8 cellular contexts compared by ENCODE assay signal in genomic region chr10:18659784-18660561, GRCh38. TPM values are rescaled to one million over a fixed set of nuclear protein-coding genes. Genes with fewer than 3 reads are reported as not detected.
DNase-seq lines count a peak whose midpoint lies in the region; ATAC-seq and TF ChIP-seq lines count a peak whose summit lies in the region.

No MANE protein-coding gene starts in this region.

- POLR2A ChIA-PET in CD4-positive, alpha-beta T cell (lab: Charles Lee): interaction anchor here (0.9 to 2.8 kb wide), 6 partner anchors 11 to 1016 kb away, joined by 3 to 27 read pairs (median 6); partner anchors contain the start of genes NSUN6 and STAM

- under 1% methylated on average over 25 of the region's 25 CpGs for WGBS in liver
- 1% methylated on average over 25 of the region's 25 CpGs for WGBS in thyroid gland, 2 donors

- H3K4me3 Mint-ChIP-seq in CD4-positive, alpha-beta T cell: peak overlapping the region; percentile 100

- no peak for TF ChIP-seq POLR2A in thyroid gland (IDR thresholded peaks at IDR 0.05)

- H3K4me3 ChIP-seq in liver (ENCODE audit: low read depth in 1 of 3, low read length in 3 of 3) (peak overlapping the region; percentile 83 to 99 (median 89)), thyroid gland (replicated peaks in 1 of 3) (peak overlapping the region; percentile 9 to 92 (median 65))

- H3K4me1 ChIP-seq in liver (ENCODE audit: control insufficient read depth in 4 of 4, insufficient read depth in 4 of 4, low read length in 3 of 4) (peaks cover 13 to 31% (median 16%) of the 10 kb centered on the region in 4 donors), thyroid gland (peaks cover 16 to 22% of the 10 kb centered on the region in 2 donors)

- TF ChIP-seq RAD21 in liver (IDR thresholded peaks at IDR 0.05): no peak

- H3K27me3 Mint-ChIP-seq in CD4-positive, alpha-beta T cell: no peaks in the 10 kb centered on the region

- H3K27ac ChIP-seq in CD4-positive, alpha-beta T cell (ENCODE audit: low read depth, low read length): peak overlapping the region; percentile 94
- peak overlapping the region; percentile 99 to 100 for H3K27ac ChIP-seq in liver (ENCODE audit: low read depth in 1 of 2, low read length in 2 of 2)
- peak overlapping the region; percentile 92 to 97 (median 93) for H3K27ac ChIP-seq in thyroid gland

- no peak for DNase-seq in CD4-positive, alpha-beta T cell
- peak; percentile 45 for DNase-seq in NCI-H774 (lab: John Stamatoyannopoulos, UW)
- DNase-seq in cerebellar cortex (ENCODE audit: low spot score): peak; percentile 47
- peak; percentile 30 to 33 for DNase-seq in thyroid gland
- DNase-seq in GDM1 (lab: John Stamatoyannopoulos, UW): no peak

- peaks cover 54% of the 10 kb centered on the region for H3K4me1 Mint-ChIP-seq in CD4-positive, alpha-beta T cell (ENCODE audit: low read depth)

- ATAC-seq in CD4-positive, alpha-beta T cell (ENCODE audit: poor library complexity): peak; percentile 15
- peak; percentile 15 for ATAC-seq in GM18873 (IDR thresholded peaks at IDR 0.05; ENCODE audit: low FRiP score, unreplicated experiment)
- peak; percentile 40 for ATAC-seq in HG03066 (IDR thresholded peaks at IDR 0.05; ENCODE audit: low read depth, unreplicated experiment)

- CTCF ChIA-PET in CD4-positive, alpha-beta T cell (lab: Charles Lee): interaction anchor here (1.2 kb wide), 1 partner anchor 12 kb away, joined by 3 read pairs; no protein-coding TSS in a partner anchor

- intact Hi-C loops in CD4-positive, alpha-beta T cell (cut with DNase I, micrococcal nuclease): loop anchor here (1.0 to 10.0 kb wide), 7 partner anchors 9 to 1225 kb away; partner anchors contain the start of genes NSUN6 (in 2 of the 2) and STAM (in 1 of the 2)
- intact Hi-C loops in thyroid gland (cut with DNase I): no loop called here

- H3K27me3 ChIP-seq in CD4-positive, alpha-beta T cell (ENCODE audit: control insufficient read depth, insufficient read depth, low read length): no peaks in the 10 kb centered on the region
- no peaks in the 10 kb centered on the region for H3K27me3 ChIP-seq in liver (ENCODE audit: control insufficient read depth in 4 of 4, insufficient read depth in 4 of 4, low read length in 3 of 4)
- no peaks in the 10 kb centered on the region for H3K27me3 ChIP-seq in thyroid gland

- H3K27ac Mint-ChIP-seq in CD4-positive, alpha-beta T cell: peak overlapping the region; percentile 100

- no peak for TF ChIP-seq CTCF in CD4-positive, alpha-beta T cell (IDR thresholded peaks at IDR 0.05)
- TF ChIP-seq CTCF in liver (IDR thresholded peaks at IDR 0.05; ENCODE audit: low read depth, low read length, missing input control): no peak
- no peak for TF ChIP-seq CTCF in thyroid gland (IDR thresholded peaks at IDR 0.05)

- no peaks in the 10 kb centered on the region for H3K9me3 ChIP-seq in CD4-positive, alpha-beta T cell (ENCODE audit: control insufficient read depth, low read length)
- H3K9me3 ChIP-seq in liver (ENCODE audit: control insufficient read depth in 4 of 4, low read length in 3 of 4): no peaks in the 10 kb centered on the region
- no peaks in the 10 kb centered on the region for H3K9me3 ChIP-seq in thyroid gland

- H3K9ac ChIP-seq in liver (ENCODE audit: low read depth in 1 of 2, low read length in 2 of 2): peak overlapping the region; percentile 91 to 99

- H3K36me3 ChIP-seq in liver (ENCODE audit: control insufficient read depth in 4 of 4, insufficient read depth in 3 of 4, low read depth in 1 of 4, low read length in 3 of 4): no peaks in the 10 kb centered on the region
- no peaks in the 10 kb centered on the region for H3K36me3 ChIP-seq in thyroid gland

- no peaks in the 10 kb centered on the region for H3K9me3 Mint-ChIP-seq in CD4-positive, alpha-beta T cell

- H3K36me3 Mint-ChIP-seq in CD4-positive, alpha-beta T cell (ENCODE audit: low read depth): peaks cover 25% of the 10 kb centered on the region

TF ChIP-seq in liver, 16 proteins besides CTCF, POLR2A, EP300 and RAD21:
- TF ChIP-seq JUND (IDR thresholded peaks at IDR 0.05) (no peak), HNF4G (IDR thresholded peaks at IDR 0.05) (peak; percentile 24), HNF4A (conservative IDR thresholded peaks at IDR 0.05) (peak; percentile 58 to 69), RXRA (IDR thresholded peaks at IDR 0.05) (no peak), GABPA (IDR thresholded peaks at IDR 0.05 in 1 of 2, conservative IDR thresholded peaks at IDR 0.05 in 1 of 2) (peak in 1 of 2 donors; percentile 17)

RNA-seq across cellular contexts. Expression of gene ARL5B, which starts 0.7 kb away (rescaled TPM):
- total RNA-seq in CD4-positive, alpha-beta T cell: 10 to 100 TPM; 12.4 to 13.3 TPM
- total RNA-seq in liver (10 to 100 TPM; 18.6 to 19.5 TPM), thyroid gland (10 to 100 TPM; 12.4 to 21.5 (median 15.5) TPM)
- polyA plus RNA-seq in liver: 1 to 10 TPM; 5.2 to 6.0 TPM

RNA-seq across cellular contexts. Expression of gene NSUN6, which starts 8.6 kb away (rescaled TPM):
- 10 to 100 TPM; 22.9 to 27.2 TPM for total RNA-seq in CD4-positive, alpha-beta T cell
- total RNA-seq in liver (10 to 100 TPM; 17.1 to 47.6 TPM), thyroid gland (100 to 1,000 TPM in 1 of 4 donors, 10 to 100 TPM in 3; 18.6 to 104 (median 22.5) TPM)
- 10 to 100 TPM; 16.3 to 32.9 TPM for polyA plus RNA-seq in liver

Comparison
In these comparisons a context has a peak if more than half of its experiments do, and no peak if none do; other contexts are left out.
1. DNase-seq: peak in NCI-H774 (single experiment), cerebellar cortex (single experiment) and thyroid gland (2 of 2); none in CD4-positive, alpha-beta T cell (0 of 10) and GDM1 (single experiment).
2. Peak in every context shown above with its lines, with median percentiles within 50 percentile points of each other: ATAC-seq and H3K27ac ChIP-seq.